Comparison of ENCODE assay signal across 23 cellular contexts in the genomic region with DNA sequence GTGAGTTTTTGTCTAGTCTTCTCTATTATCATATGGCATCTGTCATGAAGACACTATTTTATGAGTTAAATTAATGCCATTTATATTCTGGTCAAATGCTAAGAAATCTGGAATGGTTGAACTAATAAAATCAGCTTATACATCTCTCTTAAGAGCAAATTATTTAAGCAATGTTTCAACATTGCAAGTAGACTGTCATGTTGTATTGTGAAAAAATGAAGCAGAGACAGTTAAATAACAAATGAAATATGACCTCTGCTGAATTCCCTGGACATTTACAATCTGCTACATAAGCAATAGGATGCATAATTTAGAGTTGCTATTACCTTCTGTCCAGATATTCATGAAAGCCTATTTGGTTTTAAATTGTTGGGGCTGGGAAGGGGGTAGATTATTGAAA.
"Had no signal": no experiment of that assay in that cellular context is flagged by ENCODE, and none has a peak within 500 bp of the region (broad histone marks: within the 10 kb centered on the region; RNA-seq: fewer than 3 reads in every experiment).

No MANE protein-coding gene starts in this region.

- H3K4me3 ChIP-seq: body of pancreas, right lobe of liver, tibial artery had no signal

- H3K27ac Mint-ChIP-seq: activated naive CD4-positive, alpha-beta T cell treated with anti-CD3 and anti-CD28 coated beads, Interleukin-2, amount 50 U/mL, for 24 hours; stimulated activated effector memory CD8-positive, alpha-beta T cell treated with anti-CD3 and anti-CD28 coated beads, Interleukin-12 subunit alpha, Interleukin-12 subunit beta, amount 100 ng/mL, for 72 hours; stimulated activated naive CD8-positive, alpha-beta T cell treated with anti-CD3 and anti-CD28 coated beads, Interleukin-15, amount 100 ng/mL, for 72 hours had no signal

- ATAC-seq: body of pancreas; esophagus mucosa; left ventricle myocardium superior; right lobe of liver; stimulated activated effector memory CD8-positive, alpha-beta T cell treated with anti-CD3 and anti-CD28 coated beads, Interleukin-12 subunit alpha, Interleukin-12 subunit beta, amount 100 ng/mL, for 72 hours; stimulated activated naive CD8-positive, alpha-beta T cell treated with anti-CD3 and anti-CD28 coated beads, Interleukin-15, amount 100 ng/mL, for 72 hours had no signal

- H3K4me1 ChIP-seq: body of pancreas, parathyroid adenoma, right lobe of liver, tibial artery had no signal

- H2AFZ ChIP-seq: parathyroid adenoma had no signal

- H3K36me3 ChIP-seq: right lobe of liver, tibial artery had no signal

- H3K27ac ChIP-seq: body of pancreas, parathyroid adenoma, right lobe of liver, tibial artery had no signal

- H3K9ac ChIP-seq: parathyroid adenoma had no signal

- H3K36me3 Mint-ChIP-seq: activated naive CD4-positive, alpha-beta T cell treated with anti-CD3 and anti-CD28 coated beads, Interleukin-2, amount 50 U/mL, for 24 hours; stimulated activated effector memory CD8-positive, alpha-beta T cell treated with anti-CD3 and anti-CD28 coated beads, Interleukin-12 subunit alpha, Interleukin-12 subunit beta, amount 100 ng/mL, for 72 hours had no signal

- H3K79me2 ChIP-seq: parathyroid adenoma had no signal

- H3K27me3 Mint-ChIP-seq: activated naive CD4-positive, alpha-beta T cell treated with anti-CD3 and anti-CD28 coated beads, Interleukin-2, amount 50 U/mL, for 24 hours; stimulated activated naive CD8-positive, alpha-beta T cell treated with anti-CD3 and anti-CD28 coated beads, Interleukin-15, amount 100 ng/mL, for 72 hours had no signal

- DNase-seq: activated CD4-positive, alpha-beta T cell treated with anti-CD3 and anti-CD28 coated beads for 1 hour; activated CD4-positive, alpha-beta T cell treated with anti-CD3 and anti-CD28 coated beads, Interleukin-2, amount 50 U/mL, for 1 hour; activated gamma-delta T cell treated with Interleukin-2 at 50 U/mL for 16 hours; activated T-cell treated with anti-CD3 and anti-CD28 coated beads, Interleukin-2, amount 50 U/mL, for 1 hour; anterior cingulate cortex; body of pancreas; effector memory CD4-positive, alpha-beta T cell; hippocampal formation; left ventricle myocardium superior; nucleus accumbens; right lobe of liver; small intestine; stimulated activated CD4-positive, alpha-beta T cell treated with anti-CD3 and anti-CD28 coated beads, Interleukin-2, amount 100 ng/mL, for 24 hours; stimulated activated naive CD8-positive, alpha-beta T cell treated with anti-CD3 and anti-CD28 coated beads, Interleukin-15, amount 100 ng/mL, for 72 hours; T-helper 9 cell; tibial artery had no signal

- H3K4me1 Mint-ChIP-seq: activated naive CD4-positive, alpha-beta T cell treated with anti-CD3 and anti-CD28 coated beads, Interleukin-2, amount 50 U/mL, for 24 hours; stimulated activated effector memory CD8-positive, alpha-beta T cell treated with anti-CD3 and anti-CD28 coated beads, Interleukin-12 subunit alpha, Interleukin-12 subunit beta, amount 100 ng/mL, for 72 hours; stimulated activated naive CD8-positive, alpha-beta T cell treated with anti-CD3 and anti-CD28 coated beads, Interleukin-15, amount 100 ng/mL, for 72 hours had no signal

- H3K27me3 ChIP-seq: body of pancreas, right lobe of liver, tibial artery had no signal

- H3K9me3 ChIP-seq: body of pancreas, right lobe of liver, tibial artery had no signal

- H3K9me3 Mint-ChIP-seq: activated naive CD4-positive, alpha-beta T cell treated with anti-CD3 and anti-CD28 coated beads, Interleukin-2, amount 50 U/mL, for 24 hours; stimulated activated naive CD8-positive, alpha-beta T cell treated with anti-CD3 and anti-CD28 coated beads, Interleukin-15, amount 100 ng/mL, for 72 hours had no signal

- H3K4me3 Mint-ChIP-seq: activated naive CD4-positive, alpha-beta T cell treated with anti-CD3 and anti-CD28 coated beads, Interleukin-2, amount 50 U/mL, for 24 hours; stimulated activated effector memory CD8-positive, alpha-beta T cell treated with anti-CD3 and anti-CD28 coated beads, Interleukin-12 subunit alpha, Interleukin-12 subunit beta, amount 100 ng/mL, for 72 hours; stimulated activated naive CD8-positive, alpha-beta T cell treated with anti-CD3 and anti-CD28 coated beads, Interleukin-15, amount 100 ng/mL, for 72 hours had no signal

- FAIRE-seq: colon, endothelial cell of umbilical vein, frontal cortex, small intestine had no signal
